Comparison of ENCODE assay signal across 8 cellular contexts in genomic region chr7:39609462-39610149, GRCh38. TPM values are rescaled to one million over a fixed set of nuclear protein-coding genes. Genes with fewer than 3 reads are reported as not detected.
DNase-seq lines count a peak whose midpoint lies in the region; ATAC-seq, FAIRE-seq and TF ChIP-seq lines count a peak whose summit lies in the region.

No MANE protein-coding gene starts in this region.

- FAIRE-seq in HTR-8/SVneo (lab: Jason Lieb, UNC) = peak; percentile 16

- ATAC-seq in HG03442 (IDR thresholded peaks at IDR 0.05; ENCODE audit: unreplicated experiment) = no peak

- no peaks in the 10 kb centered on the region for H3K4me1 ChIP-seq in colonic mucosa

- DNase-seq in Daoy (ENCODE audit: low read depth) = peak; percentile 56
- DNase-seq in HTR-8/SVneo (ENCODE audit: insufficient read length, low spot score) = no peak
- no peak for DNase-seq in colonic mucosa
- peak; percentile 56 to 59 for DNase-seq in lung microvascular endothelial cell (ENCODE audit: low read depth in 2 of 2)
- DNase-seq in caudate nucleus (lab: John Stamatoyannopoulos, UW) = no peak
- no peak for DNase-seq in putamen (ENCODE audit: low spot score)
- DNase-seq in NCI-H2171 (lab: John Stamatoyannopoulos, UW) = no peak

- H3K9ac ChIP-seq in colonic mucosa (ENCODE audit: low read depth in 2 of 2, low read length in 2 of 2) = no peak overlapping the region

- no peaks in the 10 kb centered on the region for H3K27me3 ChIP-seq in colonic mucosa

- no peak for TF ChIP-seq CTCF in colonic mucosa (IDR thresholded peaks at IDR 0.05)

- no peaks in the 10 kb centered on the region for H3K36me3 ChIP-seq in colonic mucosa

- H3K27ac ChIP-seq in colonic mucosa (no peak overlapping the region), caudate nucleus (ENCODE audit: low read depth, low read length) (no peak overlapping the region)

- H3K9me3 ChIP-seq in colonic mucosa = no peaks in the 10 kb centered on the region

- intact Hi-C loops in colonic mucosa (cut with DNase I) = no loop called here

- peak overlapping the region; percentile 20 for H3K4me3 ChIP-seq in colonic mucosa

RNA-seq across cellular contexts. Expression of gene RALA, which starts 13.8 kb away (rescaled TPM):
- 12.2 and 15.6 TPM in 2 replicates for total RNA-seq in Daoy (2014; rRNA removed; shearing (Covaris generic))
- total RNA-seq in colonic mucosa (10 to 100 TPM; 47.8 to 55.6 TPM), lung microvascular endothelial cell (25.8 and 36.8 TPM in 2 replicates)

RNA-seq across cellular contexts. Expression of gene YAE1, which starts 43.4 kb away (rescaled TPM):
- 73.8 and 74.5 TPM in 2 replicates for total RNA-seq in Daoy (2014; rRNA removed; shearing (Covaris generic))
- total RNA-seq in colonic mucosa (10 to 100 TPM; 21.8 to 23.2 TPM), lung microvascular endothelial cell (13.1 and 18.3 TPM in 2 replicates)

Comparison
In these comparisons a context has a peak if more than half of its experiments do, and no peak if none do; other contexts are left out.
1. DNase-seq: peak in Daoy (single experiment) and lung microvascular endothelial cell (2 of 2); none in HTR-8/SVneo (single experiment), colonic mucosa (single experiment), caudate nucleus (0 of 61), putamen (single experiment) and NCI-H2171 (single experiment).